Comparison of ENCODE assay signal across 27 cellular contexts in the genomic region with DNA sequence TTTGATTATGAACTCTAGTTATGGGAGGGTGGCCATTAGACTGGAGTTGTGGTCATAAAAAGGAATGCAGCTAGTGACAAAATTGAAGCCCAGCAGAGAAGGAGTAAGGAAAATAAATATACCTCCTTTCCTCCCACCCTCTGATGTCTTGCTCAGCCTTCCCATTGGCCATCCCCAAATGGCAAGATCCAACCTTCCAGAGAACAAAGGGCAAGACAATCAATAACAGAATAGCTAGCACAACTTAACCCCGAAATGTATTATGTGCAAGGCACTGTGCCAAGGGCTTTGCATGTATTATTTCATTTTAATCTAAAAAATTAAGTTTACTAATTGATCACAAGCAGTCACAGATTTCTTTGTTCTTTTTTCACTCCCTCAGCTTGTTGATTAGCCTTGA. TPM values are rescaled to one million over a fixed set of nuclear protein-coding genes. Genes with fewer than 3 reads are reported as not detected.
A peak's percentile ranks its signal among the peaks of the same experiment; 100 is the strongest.
DNase-seq lines count a peak whose midpoint lies in the region; ATAC-seq and TF ChIP-seq lines count a peak whose summit lies in the region.
"Had no signal": no experiment of that assay in that cellular context is flagged by ENCODE, and none has a peak within 500 bp of the region (broad histone marks: within the 10 kb centered on the region; RNA-seq: fewer than 3 reads in every experiment).

No MANE protein-coding gene starts in this region.

- TF ChIP-seq CTCF in IMR-90 (conservative IDR thresholded peaks at IDR 0.05; ENCODE audit: low read depth, low read length) (no peak), chondrocyte (IDR thresholded peaks at IDR 0.05) (no peak)

- H3K27me3 Mint-ChIP-seq in chondrocyte (ENCODE audit: low read depth): no peaks in the 10 kb centered on the region
- H3K27me3 Mint-ChIP-seq: activated naive CD4-positive, alpha-beta T cell treated with anti-CD3 and anti-CD28 coated beads, Interleukin-2, amount 50 U/mL, for 24 hours had no signal

- no peak overlapping the region for H4K91ac ChIP-seq in IMR-90 (ENCODE audit: insufficient read depth, low read depth, low read length)

- peak overlapping the region; percentile 74 for H3K14ac ChIP-seq in IMR-90 (replicated peaks; ENCODE audit: low read depth, low read length)

- no peak overlapping the region for H2BK20ac ChIP-seq in IMR-90 (ENCODE audit: low read depth, low read length)

- POLR2A ChIA-PET in IMR-90 (lab: Charles Lee; ENCODE audit: unreplicated experiment): no interaction called here

- no peak overlapping the region for H3K4ac ChIP-seq in IMR-90 (ENCODE audit: low read depth, low read length)

- no peak overlapping the region for H3K56ac ChIP-seq in IMR-90 (ENCODE audit: extremely low read depth, insufficient read depth, low read length)

- no peak overlapping the region for H2AFZ ChIP-seq in IMR-90 (replicated peaks; ENCODE audit: low read length, poor library complexity)

- no TSS peak for BruUV-seq in IMR-90 (replicated peaks; lab: Mats Ljungman, UMichigan)

- H3K9me3 ChIP-seq in IMR-90 (ENCODE audit: control insufficient read depth, insufficient read depth, low read length): no peaks in the 10 kb centered on the region
- H3K9me3 ChIP-seq in mesodermal cell (ENCODE audit: control insufficient read depth, low read length): no peaks in the 10 kb centered on the region
- H3K9me3 ChIP-seq in stomach smooth muscle (ENCODE audit: control insufficient read depth in 2 of 2, low read length in 2 of 2): no peaks in the 10 kb centered on the region
- H3K9me3 ChIP-seq: prostate gland had no signal

- peak overlapping the region; percentile 18; the same call in 1 of the 2 replicates for H3K23ac ChIP-seq in IMR-90 (ENCODE audit: low read depth, low read length)

- H2AK5ac ChIP-seq in IMR-90 (ENCODE audit: low read depth, low read length): peak overlapping the region; percentile 71

- no peak for TF ChIP-seq RAD21 in IMR-90 (IDR thresholded peaks at IDR 0.05; ENCODE audit: low read length)

- H3K27me3 ChIP-seq in IMR-90 (ENCODE audit: control insufficient read depth, insufficient read depth, low read length) (no peaks in the 10 kb centered on the region), stomach smooth muscle (ENCODE audit: control insufficient read depth in 1 of 2, insufficient read depth in 2 of 2, low read length in 2 of 2) (no peaks in the 10 kb centered on the region)
- H3K27me3 ChIP-seq: cardiac muscle cell had no signal

- DNase-seq in IMR-90: no peak
- no peak for DNase-seq in chondrocyte (ENCODE audit: low spot score)
- no peak for DNase-seq in NCI-H1105 treated with DMSO at 0.1 percent for 48 hours (lab: John Stamatoyannopoulos, UW)
- DNase-seq in iPS-NIHi11 (ENCODE audit: low spot score): no peak
- DNase-seq: activated CD4-positive, alpha-beta T cell treated with anti-CD3 and anti-CD28 coated beads, Interleukin-2, amount 50 U/mL, for 48 hours; activated CD8-positive, alpha-beta memory T cell treated with anti-CD3 and anti-CD28 coated beads, Interleukin-2, amount 50 U/mL, for 48 hours; amygdala; C1 segment of cervical spinal cord; COR-L47; DMS79; endodermal cell; foreskin melanocyte; HCEC 1CT; hippocampal formation; NCI-H1436 treated with DMSO at 0.1 percent for 48 hours; NCI-H446; NCI-H774; stimulated activated CD4-positive, alpha-beta T cell treated with anti-CD3 and anti-CD28 coated beads, Interleukin-1b, Interleukin-23, amount 100 ng/mL, for 48 hours had no signal

- H3K9me1 ChIP-seq in IMR-90 (ENCODE audit: insufficient read depth, low read length): peaks cover 3% of the 10 kb centered on the region

- H3K79me1 ChIP-seq in IMR-90 (ENCODE audit: low read depth in 1 of 2, low read length in 2 of 2): peaks cover 0 to 32% of the 10 kb centered on the region in 2 experiments; a peak in 2 of 4 replicates

- TF ChIP-seq POLR2A in IMR-90 (IDR thresholded peaks at IDR 0.05; ENCODE audit: low read depth, low read length): no peak

- peak overlapping the region; percentile 72 for H2BK5ac ChIP-seq in IMR-90 (ENCODE audit: low read depth, low read length, poor library complexity, severe bottlenecking)

- H2BK120ac ChIP-seq in IMR-90 (ENCODE audit: low read depth, low read length): no peak overlapping the region

- intact Hi-C loops in IMR-90 (cut with micrococcal nuclease): no loop called here

- H3K4me1 Mint-ChIP-seq in chondrocyte (ENCODE audit: low read depth): peaks cover 69% of the 10 kb centered on the region

- dilution Hi-C loops in IMR-90 (cut with HindIII; ENCODE audit: low sequenced_read_pairs, unreplicated experiment): no loop called here

- H4K8ac ChIP-seq in IMR-90 (ENCODE audit: low read depth in 2 of 2, low read length in 2 of 2): 0 out of 4 replicates have a peak overlapping the region, but pooled peaks of 1 of the 2 experiments have one; percentile 20

- H2BK15ac ChIP-seq in IMR-90 (ENCODE audit: low read depth, low read length): 0 out of 3 replicates have a peak overlapping the region, but pooled peaks have one; percentile 24

- H3K4me3 ChIP-seq in IMR-90 (ENCODE audit: insufficient read depth, low read depth, low read length) (peak overlapping the region; percentile 19; the same call in 1 of the 2 replicates), mesodermal cell (ENCODE audit: extremely low read depth, insufficient read depth, low read length, poor library complexity, severe bottlenecking) (peak overlapping the region; percentile 6), stomach smooth muscle (ENCODE audit: low read length in 2 of 2) (peak overlapping the region; percentile 81 to 85)
- H3K4me3 ChIP-seq: cardiac muscle cell, prostate gland had no signal

- H3K4me1 ChIP-seq in IMR-90 (ENCODE audit: control insufficient read depth, insufficient read depth, low read length) (peaks cover 10% of the 10 kb centered on the region), mesodermal cell (ENCODE audit: control insufficient read depth, insufficient read depth, low read length, poor library complexity, severe bottlenecking) (peaks cover 7% of the 10 kb centered on the region), stomach smooth muscle (ENCODE audit: control insufficient read depth, insufficient read depth, low read length) (peaks cover 11% of the 10 kb centered on the region)
- H3K4me1 ChIP-seq: prostate gland had no signal

- H3K36me3 ChIP-seq in IMR-90 (ENCODE audit: control insufficient read depth, insufficient read depth, low read length): peaks cover 1% of the 10 kb centered on the region; the same call in 1 of the 2 replicates
- H3K36me3 ChIP-seq in mesodermal cell (ENCODE audit: control insufficient read depth, insufficient read depth, low read length): peaks cover 14% of the 10 kb centered on the region
- H3K36me3 ChIP-seq in stomach smooth muscle (ENCODE audit: control insufficient read depth in 2 of 2, insufficient read depth in 2 of 2, low read length in 2 of 2): peaks cover 0 to 5% of the 10 kb centered on the region in 2 donors
- H3K36me3 ChIP-seq: cardiac muscle cell, prostate gland had no signal

- WGBS in IMR-90 (ENCODE audit: extremely low coverage in 2 of 2, insufficient read length in 1 of 2), 2 experiments: no CpG with 5 or more reads among the region's 1 CpG
- WGBS in mesodermal cell (ENCODE audit: insufficient coverage in 2 of 2), 2 experiments: no CpG with 5 or more reads among the region's 1 CpG

- no peak overlapping the region; the same call in 1 of the 2 replicates for H4K5ac ChIP-seq in IMR-90 (ENCODE audit: low read depth, low read length)

- peaks cover 11% of the 10 kb centered on the region for H3K36me3 Mint-ChIP-seq in chondrocyte (ENCODE audit: low read depth)

- H3K4me3 Mint-ChIP-seq in chondrocyte (ENCODE audit: unreplicated experiment): peak overlapping the region; percentile 92
- H3K4me3 Mint-ChIP-seq: endodermal cell had no signal

- H4K20me1 ChIP-seq in IMR-90 (ENCODE audit: insufficient read depth, low read length): peaks cover 5% of the 10 kb centered on the region; the same call in 1 of the 2 replicates

- CTCF ChIA-PET in IMR-90 (lab: Yijun Ruan, JAX): interaction anchor here (1.0 to 1.7 kb wide), 2 partner anchors 9 to 53 kb away, joined by 3 to 5 read pairs; no protein-coding TSS in a partner anchor

- no peak overlapping the region for H3K9ac ChIP-seq in IMR-90 (ENCODE audit: low read depth, low read length)
- peak overlapping the region in 1 of 2 donors; percentile 97 for H3K9ac ChIP-seq in stomach smooth muscle (ENCODE audit: low read length in 2 of 2)
- H3K9ac ChIP-seq: KMS-11 had no signal

- no peaks in the 10 kb centered on the region for H3K9me3 Mint-ChIP-seq in chondrocyte (ENCODE audit: low read depth)
- H3K9me3 Mint-ChIP-seq: activated naive CD4-positive, alpha-beta T cell treated with anti-CD3 and anti-CD28 coated beads, Interleukin-2, amount 50 U/mL, for 24 hours; endodermal cell had no signal

- H3K27ac ChIP-seq in IMR-90 (ENCODE audit: insufficient read depth, low read length): no peak overlapping the region
- no peak overlapping the region for H3K27ac ChIP-seq in mesodermal cell (ENCODE audit: low read depth, low read length, severe bottlenecking)
- H3K27ac ChIP-seq in stomach smooth muscle (ENCODE audit: low read length): peak overlapping the region; percentile 2
- H3K27ac ChIP-seq: cardiac muscle cell, KMS-11 had no signal

- no peak for ATAC-seq in IMR-90 (ENCODE audit: low read depth)
- ATAC-seq in GM21576 (IDR thresholded peaks at IDR 0.05; ENCODE audit: unreplicated experiment): no peak
- ATAC-seq: activated CD4-positive, CD25-positive, alpha-beta regulatory T cell treated with anti-CD3 and anti-CD28 coated beads, Interleukin-2, amount 50 U/mL, for 24 hours; esophagus mucosa had no signal

- H3K18ac ChIP-seq in IMR-90 (ENCODE audit: low read depth, low read length): peak overlapping the region; percentile 7; the same call in 1 of the 2 replicates

- in situ Hi-C loops in IMR-90 (cut with MboI; ENCODE audit: low sequenced_read_pairs): no loop called here

- no peak overlapping the region for H2AK9ac ChIP-seq in IMR-90 (replicated peaks; ENCODE audit: low read depth, low read length, poor library complexity)

- peak overlapping the region; percentile 92 for H3K4me2 ChIP-seq in IMR-90 (ENCODE audit: low read depth, low read length)
- H3K4me2 ChIP-seq: KMS-11 had no signal

- H3K27ac Mint-ChIP-seq in chondrocyte (ENCODE audit: unreplicated experiment): peak overlapping the region; percentile 96
- H3K27ac Mint-ChIP-seq: endodermal cell had no signal

TF ChIP-seq in IMR-90, 13 proteins besides CTCF, POLR2A, EP300 and RAD21 (continues in another document):
- no peak for TF ChIP-seq RFX5 (IDR thresholded peaks at IDR 0.05; ENCODE audit: low read depth, low read length)

RNA-seq across cellular contexts. Expression of gene ITGA1, which starts 3.6 kb away (rescaled TPM):
- total RNA-seq in IMR-90 (2012; rRNA removed) (74.4 and 95.2 TPM in 2 replicates), chondrocyte (228 to 346 TPM (median 340 TPM) in 3 replicates)
- 17.5 and 22.3 TPM in 2 replicates for polyA plus RNA-seq in IMR-90 (2012; rRNA removed)
- 4.4 and 10.5 TPM in 2 replicates for polyA plus RNA-seq in IMR-90 (2012; cell fraction: cytosol; rRNA removed)
- polyA plus RNA-seq in IMR-90 (2012; cell fraction: nucleus; rRNA removed; ENCODE audit: low replicate concordance): 5.5 and 36.2 TPM in 2 replicates
- 146 TPM for polyA plus RNA-seq in mesodermal cell (2013, experiment 1 of 2)
- 144 TPM for polyA plus RNA-seq in mesodermal cell (2013, experiment 2 of 2)

RNA-seq across cellular contexts. Expression of gene PELO, which starts 3.6 kb away (rescaled TPM):
- total RNA-seq in IMR-90 (2012; rRNA removed) (48.9 and 49.7 TPM in 2 replicates), chondrocyte (133 to 154 TPM (median 134 TPM) in 3 replicates)
- 42.4 and 43.7 TPM in 2 replicates for polyA plus RNA-seq in IMR-90 (2012; rRNA removed)
- 34.3 and 38.4 TPM in 2 replicates for polyA plus RNA-seq in IMR-90 (2012; cell fraction: cytosol; rRNA removed)
- 32.6 and 34.9 TPM in 2 replicates for polyA plus RNA-seq in IMR-90 (2012; cell fraction: nucleus; rRNA removed; ENCODE audit: low replicate concordance)
- polyA plus RNA-seq in mesodermal cell (2013, experiment 1 of 2): 39.8 TPM
- polyA plus RNA-seq in mesodermal cell (2013, experiment 2 of 2): 29.9 TPM

Comparison
In these comparisons a context has a peak if more than half of its experiments do, and no peak if none do; other contexts are left out.
1. H3K4me3 ChIP-seq: peak in every context shown above with its lines; median percentile 83 in stomach smooth muscle; 19 in IMR-90; 6 in mesodermal cell.